Comparison of ENCODE assay signal across 12 cellular contexts in genomic region chr1:8398677-8399076, GRCh38.
DNase-seq lines count a peak whose midpoint lies in the region; ATAC-seq, FAIRE-seq and TF ChIP-seq lines count a peak whose summit lies in the region.
"Had no signal": no experiment of that assay in that cellular context is flagged by ENCODE, and none has a peak within 500 bp of the region (broad histone marks: within the 10 kb centered on the region; RNA-seq: fewer than 3 reads in every experiment).

No MANE protein-coding gene starts in this region.

- H3K27me3 Mint-ChIP-seq in CD4-positive, alpha-beta memory T cell, result no peaks in the 10 kb centered on the region
- H3K27me3 Mint-ChIP-seq in osteocyte (ENCODE audit: unreplicated experiment), result no peaks in the 10 kb centered on the region

- no peak overlapping the region for H3K27ac ChIP-seq in CD4-positive, alpha-beta memory T cell (ENCODE audit: low read depth, low read length)
- H3K27ac ChIP-seq in GM23248, result peak overlapping the region; percentile 98
- peak overlapping the region; percentile 99 for H3K27ac ChIP-seq in brain microvascular endothelial cell

- TF ChIP-seq CTCF in brain microvascular endothelial cell (IDR thresholded peaks at IDR 0.05; ENCODE audit: low read depth, low read length, missing control alignments) (peak; percentile 38), osteocyte (IDR thresholded peaks at IDR 0.05) (no peak)

- H4K20me1 ChIP-seq in GM23248 (ENCODE audit: insufficient read depth), result no peaks in the 10 kb centered on the region

- POLR2A ChIA-PET in CD4-positive, alpha-beta memory T cell (lab: Charles Lee; ENCODE audit: partially characterized antibody), result no interaction called here

- no peak overlapping the region for H3K4me3 ChIP-seq in CD4-positive, alpha-beta memory T cell (ENCODE audit: low read length in 2 of 2)
- no peak overlapping the region for H3K4me3 ChIP-seq in GM23248
- H3K4me3 ChIP-seq in brain microvascular endothelial cell (ENCODE audit: low read depth, low read length), result no peak overlapping the region
- H3K4me3 ChIP-seq: upper lobe of left lung had no signal

- intact Hi-C loops in CD4-positive, alpha-beta memory T cell (cut with micrococcal nuclease), result no loop called here

- no peaks in the 10 kb centered on the region for H3K9me2 ChIP-seq in GM23248 (ENCODE audit: insufficient read depth)

- no peak for FAIRE-seq in GM12891 (lab: Jason Lieb, UNC)

- H3K27ac Mint-ChIP-seq in CD4-positive, alpha-beta memory T cell, result peak overlapping the region in 4 of 7 donors; percentile 39 to 94 (median 77)
- peak overlapping the region; percentile 71 for H3K27ac Mint-ChIP-seq in osteocyte (ENCODE audit: unreplicated experiment)

- H3K4me3 Mint-ChIP-seq in CD4-positive, alpha-beta memory T cell, result peak overlapping the region in 2 of 8 donors; percentile 29 to 46
- no peak overlapping the region for H3K4me3 Mint-ChIP-seq in osteocyte (ENCODE audit: unreplicated experiment)

- peaks cover 55% of the 10 kb centered on the region for H3K4me1 ChIP-seq in CD4-positive, alpha-beta memory T cell (ENCODE audit: insufficient read depth, low read length)
- H3K4me1 ChIP-seq in GM23248 (ENCODE audit: insufficient read depth), result peaks cover 47% of the 10 kb centered on the region

- peaks cover 4% of the 10 kb centered on the region for H3K36me3 ChIP-seq in CD4-positive, alpha-beta memory T cell (ENCODE audit: insufficient read depth, low read length)
- H3K36me3 ChIP-seq in GM23248 (ENCODE audit: low read depth), result no peaks in the 10 kb centered on the region; the same call in 1 of the 2 replicates
- H3K36me3 ChIP-seq in brain microvascular endothelial cell (replicated peaks), result peaks cover 17% of the 10 kb centered on the region

- CTCF ChIA-PET in CD4-positive, alpha-beta memory T cell (lab: Charles Lee; ENCODE audit: partially characterized antibody), result interaction anchor here (1.7 to 6.1 kb wide), 3 partner anchors 10 to 20 kb away, joined by 5 to 40 read pairs (median 6); no protein-coding TSS in a partner anchor

- H3K79me2 ChIP-seq in GM23248 (ENCODE audit: insufficient read depth), result peaks cover 70% of the 10 kb centered on the region

- no peak overlapping the region for H2AFZ ChIP-seq in GM23248

- TF ChIP-seq POLR2A in GM12891 (IDR thresholded peaks at IDR 0.05; ENCODE audit: low read depth, low read length), result no peak

- no peaks in the 10 kb centered on the region for H3K27me3 ChIP-seq in CD4-positive, alpha-beta memory T cell (ENCODE audit: insufficient read depth, low read length)
- H3K27me3 ChIP-seq in GM23248 (replicated peaks; ENCODE audit: insufficient read depth) (no peaks in the 10 kb centered on the region), brain microvascular endothelial cell (replicated peaks) (no peaks in the 10 kb centered on the region)
- H3K27me3 ChIP-seq: upper lobe of left lung had no signal

- no peak overlapping the region for H3K4me2 ChIP-seq in GM23248 (ENCODE audit: unreplicated experiment)

- peak in 1 of 5 donors; percentile 46 for DNase-seq in CD4-positive, alpha-beta memory T cell
- DNase-seq in GM23248, result no peak
- DNase-seq in brain microvascular endothelial cell, result no peak
- no peak for DNase-seq in osteocyte (ENCODE audit: extremely low spot score, unreplicated experiment)
- DNase-seq in SHP77 (lab: John Stamatoyannopoulos, UW), result no peak
- no peak for DNase-seq in GM12891 (ENCODE audit: insufficient read length, low spot score)
- DNase-seq: activated CD4-positive, CD25-positive, alpha-beta regulatory T cell; immature natural killer cell; NCI-H2227 treated with DMSO at 0.1 percent for 48 hours; upper lobe of left lung had no signal

- no peak for ATAC-seq in HG03139 (IDR thresholded peaks at IDR 0.05; ENCODE audit: unreplicated experiment)
- no peak for ATAC-seq in HG02763 (IDR thresholded peaks at IDR 0.05; ENCODE audit: unreplicated experiment)

- peaks cover 53 to 65% (median 59%) of the 10 kb centered on the region in 4 donors for H3K4me1 Mint-ChIP-seq in CD4-positive, alpha-beta memory T cell
- peaks cover 48% of the 10 kb centered on the region for H3K4me1 Mint-ChIP-seq in osteocyte (ENCODE audit: unreplicated experiment)

- H3K9ac ChIP-seq in GM23248, result no peak overlapping the region

- no peaks in the 10 kb centered on the region for H3K9me3 Mint-ChIP-seq in CD4-positive, alpha-beta memory T cell
- no peaks in the 10 kb centered on the region for H3K9me3 Mint-ChIP-seq in osteocyte (ENCODE audit: unreplicated experiment)
- H3K9me3 Mint-ChIP-seq: immature natural killer cell had no signal

- peaks cover 53% of the 10 kb centered on the region for H3F3A ChIP-seq in GM23248 (ENCODE audit: insufficient read depth)

- no peaks in the 10 kb centered on the region for H3K9me3 ChIP-seq in CD4-positive, alpha-beta memory T cell (ENCODE audit: control insufficient read depth in 1 of 2, low read length in 2 of 2)
- H3K9me3 ChIP-seq in GM23248 (ENCODE audit: low read depth), result no peaks in the 10 kb centered on the region
- H3K9me3 ChIP-seq: upper lobe of left lung had no signal

- in situ Hi-C loops in GM23248 (cut with MboI) (no loop called here), brain microvascular endothelial cell (cut with HindIII; ENCODE audit: low pct_ligation_motif_present, low sequenced_read_pairs) (no loop called here)

- WGBS in GM23248 (ENCODE audit: low coverage in 1 of 2, low lambda C conversion rate in 2 of 2, missing lambda C conversion rate in 2 of 2), 2 experiments, result 97 to 99% methylated on average over 5 of the region's 5 CpGs

- H3K36me3 Mint-ChIP-seq in CD4-positive, alpha-beta memory T cell, result peaks cover 16 to 43% of the 10 kb centered on the region in 2 donors
- peaks cover 21% of the 10 kb centered on the region for H3K36me3 Mint-ChIP-seq in osteocyte (ENCODE audit: unreplicated experiment)
- H3K36me3 Mint-ChIP-seq: immature natural killer cell had no signal

TF ChIP-seq in GM12891, 5 proteins besides CTCF, POLR2A, EP300 and RAD21:
- TF ChIP-seq PAX5 (IDR thresholded peaks at IDR 0.05; ENCODE audit: insufficient read depth, low read length, severe bottlenecking) (no peak), TAF1 (IDR thresholded peaks at IDR 0.05; ENCODE audit: low read depth, low read length) (no peak), POU2F2 (IDR thresholded peaks at IDR 0.05; ENCODE audit: low read depth, low read length) (no peak), POLR2AphosphoS5 (IDR thresholded peaks at IDR 0.05; ENCODE audit: low read depth, low read length) (no peak), SPI1 (IDR thresholded peaks at IDR 0.05; ENCODE audit: low read depth, low read length) (no peak)
